Comparison of ENCODE assay signal across 1 cellular context in the genomic region with DNA sequence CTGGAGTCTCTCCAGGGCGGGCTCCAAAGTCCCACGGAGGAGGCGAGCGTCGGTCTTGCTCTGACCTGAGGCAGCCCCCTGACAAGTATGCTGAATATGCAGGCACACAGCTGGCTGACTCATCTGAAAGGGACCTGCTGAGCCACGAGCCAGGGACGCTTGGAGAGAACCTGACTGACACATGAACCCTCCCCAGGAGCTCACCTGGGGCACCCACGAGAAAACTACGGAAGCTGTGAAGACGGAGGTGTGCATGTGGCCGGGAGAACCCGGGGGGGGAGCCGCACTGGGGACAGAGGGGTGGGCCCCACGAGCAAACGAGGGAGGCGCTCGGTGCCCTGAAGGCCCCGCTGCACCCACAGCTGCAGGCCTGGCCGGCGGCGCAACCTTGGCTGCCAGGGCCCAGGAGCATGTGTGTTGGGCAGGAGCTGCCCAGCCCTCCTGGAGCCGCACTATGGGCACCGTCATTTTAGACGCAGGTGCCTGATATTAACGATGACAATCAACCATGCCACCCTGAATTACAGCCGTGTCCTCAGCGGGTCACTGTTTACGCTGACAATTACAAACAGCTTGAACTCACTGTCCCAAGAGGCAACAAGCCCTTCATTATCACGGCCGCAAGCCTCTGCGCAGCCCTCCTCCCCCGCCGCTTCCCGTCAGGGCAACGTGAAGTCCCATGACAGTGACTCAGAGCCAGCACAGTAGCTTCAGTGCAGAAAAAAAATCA.
TF ChIP-seq lines count a peak whose summit lies in the region.

No MANE protein-coding gene starts in this region.

TF ChIP-seq in GM23338, 12 proteins besides CTCF, POLR2A, EP300 and RAD21 (continued from another document):
- TF ChIP-seq, protein P1, sequence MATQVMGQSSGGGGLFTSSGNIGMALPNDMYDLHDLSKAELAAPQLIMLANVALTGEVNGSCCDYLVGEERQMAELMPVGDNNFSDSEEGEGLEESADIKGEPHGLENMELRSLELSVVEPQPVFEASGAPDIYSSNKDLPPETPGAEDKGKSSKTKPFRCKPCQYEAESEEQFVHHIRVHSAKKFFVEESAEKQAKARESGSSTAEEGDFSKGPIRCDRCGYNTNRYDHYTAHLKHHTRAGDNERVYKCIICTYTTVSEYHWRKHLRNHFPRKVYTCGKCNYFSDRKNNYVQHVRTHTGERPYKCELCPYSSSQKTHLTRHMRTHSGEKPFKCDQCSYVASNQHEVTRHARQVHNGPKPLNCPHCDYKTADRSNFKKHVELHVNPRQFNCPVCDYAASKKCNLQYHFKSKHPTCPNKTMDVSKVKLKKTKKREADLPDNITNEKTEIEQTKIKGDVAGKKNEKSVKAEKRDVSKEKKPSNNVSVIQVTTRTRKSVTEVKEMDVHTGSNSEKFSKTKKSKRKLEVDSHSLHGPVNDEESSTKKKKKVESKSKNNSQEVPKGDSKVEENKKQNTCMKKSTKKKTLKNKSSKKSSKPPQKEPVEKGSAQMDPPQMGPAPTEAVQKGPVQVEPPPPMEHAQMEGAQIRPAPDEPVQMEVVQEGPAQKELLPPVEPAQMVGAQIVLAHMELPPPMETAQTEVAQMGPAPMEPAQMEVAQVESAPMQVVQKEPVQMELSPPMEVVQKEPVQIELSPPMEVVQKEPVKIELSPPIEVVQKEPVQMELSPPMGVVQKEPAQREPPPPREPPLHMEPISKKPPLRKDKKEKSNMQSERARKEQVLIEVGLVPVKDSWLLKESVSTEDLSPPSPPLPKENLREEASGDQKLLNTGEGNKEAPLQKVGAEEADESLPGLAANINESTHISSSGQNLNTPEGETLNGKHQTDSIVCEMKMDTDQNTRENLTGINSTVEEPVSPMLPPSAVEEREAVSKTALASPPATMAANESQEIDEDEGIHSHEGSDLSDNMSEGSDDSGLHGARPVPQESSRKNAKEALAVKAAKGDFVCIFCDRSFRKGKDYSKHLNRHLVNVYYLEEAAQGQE (IDR thresholded peaks at IDR 0.05; ENCODE audit: unreplicated experiment), result no peak
- TF ChIP-seq EZH2 (IDR thresholded peaks at IDR 0.05; ENCODE audit: low read depth, unreplicated experiment), result no peak
